9 cellular contexts compared by ENCODE assay signal in genomic region chr12:53427905-53428594, GRCh38. TPM values are rescaled to one million over a fixed set of nuclear protein-coding genes. Genes with fewer than 3 reads are reported as not detected.
DNase-seq lines count a peak whose midpoint lies in the region; ATAC-seq and TF ChIP-seq lines count a peak whose summit lies in the region.
"Had no signal": no experiment of that assay in that cellular context is flagged by ENCODE, and none has a peak within 500 bp of the region (broad histone marks: within the 10 kb centered on the region; RNA-seq: fewer than 3 reads in every experiment).

No MANE protein-coding gene starts in this region.

- H3K4me3 Mint-ChIP-seq in activated naive CD8-positive, alpha-beta T cell treated with anti-CD3 and anti-CD28 coated beads, Interleukin-2, amount 50 U/mL, for 24 hours: no peak overlapping the region
- no peak overlapping the region for H3K4me3 Mint-ChIP-seq in H9

- H3K18ac ChIP-seq in H9 (ENCODE audit: insufficient read length, low read depth, low read length): no peak overlapping the region

- no peak overlapping the region for H2AFZ ChIP-seq in H9 (ENCODE audit: low read length)

- H3K36me3 Mint-ChIP-seq in activated naive CD8-positive, alpha-beta T cell treated with anti-CD3 and anti-CD28 coated beads, Interleukin-2, amount 50 U/mL, for 24 hours (ENCODE audit: low read depth): no peaks in the 10 kb centered on the region
- H3K36me3 Mint-ChIP-seq in H9 (ENCODE audit: insufficient read depth in 1 of 3, low read depth in 3 of 3): no peaks in the 10 kb centered on the region

- H2BK15ac ChIP-seq in H9 (ENCODE audit: low read depth, low read length): no peak overlapping the region

- H3T11ph ChIP-seq in H9 (ENCODE audit: low read length): no peak overlapping the region

- no peak overlapping the region for H2AK5ac ChIP-seq in H9 (ENCODE audit: insufficient read length, low read length)

- no peak for TF ChIP-seq EP300 in transverse colon (IDR thresholded peaks at IDR 0.05; ENCODE audit: low read depth)
- no peak for TF ChIP-seq EP300 in sigmoid colon (IDR thresholded peaks at IDR 0.05)

- H3K4me3 ChIP-seq in AG10803 (ENCODE audit: low read length) (no peak overlapping the region), transverse colon (no peak overlapping the region), sigmoid colon (no peak overlapping the region)

- in situ Hi-C loops in transverse colon (cut with MboI; ENCODE audit: low pct_ligation_motif_present in 1 of 4, low pct_unique_long_range_greater_than_20kb in 1 of 4, low sequenced_read_pairs in 3 of 4): no loop called here

- H3K27me3 ChIP-seq in H9 (ENCODE audit: insufficient read depth, low read length) (no peaks in the 10 kb centered on the region), transverse colon (no peaks in the 10 kb centered on the region), sigmoid colon (no peaks in the 10 kb centered on the region)

- H2BK120ac ChIP-seq in H9 (ENCODE audit: low read depth, low read length, poor library complexity, severe bottlenecking): no peak overlapping the region

- no peak overlapping the region for H3K4ac ChIP-seq in H9 (ENCODE audit: low read depth, low read length)

- H3K4me1 ChIP-seq in H9 (ENCODE audit: insufficient read depth, low read length) (no peaks in the 10 kb centered on the region), transverse colon (no peaks in the 10 kb centered on the region), sigmoid colon (no peaks in the 10 kb centered on the region)

- no peak overlapping the region for H3K14ac ChIP-seq in H9 (ENCODE audit: insufficient read depth, low read length)

- H3K9ac ChIP-seq in H9 (ENCODE audit: extremely low read depth, insufficient read length, low read length): no peak overlapping the region

- TF ChIP-seq POLR2A in transverse colon (IDR thresholded peaks at IDR 0.05) (no peak), sigmoid colon (IDR thresholded peaks at IDR 0.05) (no peak)

- H4K91ac ChIP-seq in H9 (ENCODE audit: insufficient read length, low read depth, low read length): no peak overlapping the region

- peaks cover 14% of the 10 kb centered on the region for H3K4me1 Mint-ChIP-seq in activated naive CD8-positive, alpha-beta T cell treated with anti-CD3 and anti-CD28 coated beads, Interleukin-2, amount 50 U/mL, for 24 hours
- peaks cover 2 to 17% of the 10 kb centered on the region in 2 experiments; a peak in 2 of 4 replicates for H3K4me1 Mint-ChIP-seq in H9

- DNase-seq in AG10803 (ENCODE audit: low read depth) (peak; percentile 78), HS-5 (ENCODE audit: low read depth) (peak; percentile 94), myocyte (ENCODE audit: low read depth) (peak; percentile 29), H9 (no peak), transverse colon (no peak), sigmoid colon (no peak)
- DNase-seq in activated naive CD8-positive, alpha-beta T cell treated with anti-CD3 and anti-CD28 coated beads, Interleukin-2, amount 50 U/mL, for 24 hours: peak; percentile 36
- DNase-seq: NCI-H510A treated with DMSO at 0.1 percent for 48 hours had no signal

- H3K27ac ChIP-seq in H9 (ENCODE audit: insufficient read length, low read depth, low read length) (no peak overlapping the region), transverse colon (no peak overlapping the region), sigmoid colon (no peak overlapping the region)

- no peak overlapping the region for H3K56ac ChIP-seq in H9 (ENCODE audit: insufficient read length, low read depth, low read length)

- H3K79me1 ChIP-seq in H9 (ENCODE audit: insufficient read depth, low read depth, low read length, poor library complexity, severe bottlenecking): no peaks in the 10 kb centered on the region

- H3K4me2 ChIP-seq in H9 (ENCODE audit: insufficient read depth, insufficient read length, low read length): no peak overlapping the region

- no peaks in the 10 kb centered on the region for H3K9me3 Mint-ChIP-seq in activated naive CD8-positive, alpha-beta T cell treated with anti-CD3 and anti-CD28 coated beads, Interleukin-2, amount 50 U/mL, for 24 hours
- no peaks in the 10 kb centered on the region for H3K9me3 Mint-ChIP-seq in H9

- H4K20me1 ChIP-seq in H9 (ENCODE audit: control insufficient read depth, insufficient read depth, insufficient read length): no peaks in the 10 kb centered on the region

- H4K8ac ChIP-seq in H9 (replicated peaks; ENCODE audit: insufficient read length, low read depth, low read length): no peak overlapping the region

- no peak overlapping the region for H4K5ac ChIP-seq in H9 (ENCODE audit: insufficient read length, low read depth, low read length)

- H3K27ac Mint-ChIP-seq in activated naive CD8-positive, alpha-beta T cell treated with anti-CD3 and anti-CD28 coated beads, Interleukin-2, amount 50 U/mL, for 24 hours: peak overlapping the region; percentile 12
- H3K27ac Mint-ChIP-seq in H9: no peak overlapping the region

- TF ChIP-seq CTCF in AG10803 (conservative IDR thresholded peaks at IDR 0.05; ENCODE audit: low read length) (no peak), H9 (conservative IDR thresholded peaks at IDR 0.05) (no peak), transverse colon (IDR thresholded peaks at IDR 0.05) (no peak), sigmoid colon (IDR thresholded peaks at IDR 0.05) (no peak)

- H3K36me3 ChIP-seq in transverse colon (no peaks in the 10 kb centered on the region), sigmoid colon (no peaks in the 10 kb centered on the region)

- no peak overlapping the region for H2BK12ac ChIP-seq in H9 (ENCODE audit: insufficient read length, low read depth, low read length)

- no peak overlapping the region for H2BK20ac ChIP-seq in H9 (ENCODE audit: low read depth, low read length, poor library complexity, severe bottlenecking)

- H3K79me2 ChIP-seq in H9 (ENCODE audit: insufficient read depth, low read length): no peaks in the 10 kb centered on the region

- intact Hi-C loops in transverse colon (cut with DNase I; ENCODE audit: low total_unique reads): no loop called here
- intact Hi-C loops in sigmoid colon (cut with DNase I): no loop called here

- H3K9me3 ChIP-seq in H9 (ENCODE audit: control insufficient read depth, low read depth, low read length) (no peaks in the 10 kb centered on the region), transverse colon (no peaks in the 10 kb centered on the region), sigmoid colon (no peaks in the 10 kb centered on the region)

- peak; percentile 100 for ATAC-seq in activated naive CD8-positive, alpha-beta T cell treated with anti-CD3 and anti-CD28 coated beads, Interleukin-2, amount 50 U/mL, for 24 hours
- ATAC-seq in HG02623 (IDR thresholded peaks at IDR 0.05; ENCODE audit: unreplicated experiment): no peak

- WGBS in H9 (ENCODE audit: extremely low coverage, insufficient read length, low lambda C conversion rate): no CpG with 5 or more reads among the region's 7 CpGs
- 73 to 89% methylated on average over 4 to 7 of the region's 7 CpGs for WGBS in transverse colon (ENCODE audit: low coverage in 1 of 2), 2 donors
- 65 to 86% methylated on average over 7 of the region's 7 CpGs for WGBS in sigmoid colon, 2 donors

- no peak overlapping the region for H2BK5ac ChIP-seq in H9 (ENCODE audit: insufficient read length, low read length)

- H3K23me2 ChIP-seq in H9 (ENCODE audit: insufficient read length, low read depth, low read length, poor library complexity, severe bottlenecking): no peaks in the 10 kb centered on the region

- H3K23ac ChIP-seq in H9 (ENCODE audit: insufficient read length, low read depth, low read length): no peak overlapping the region

- no peaks in the 10 kb centered on the region for H3K27me3 Mint-ChIP-seq in activated naive CD8-positive, alpha-beta T cell treated with anti-CD3 and anti-CD28 coated beads, Interleukin-2, amount 50 U/mL, for 24 hours
- peaks cover 3% of the 10 kb centered on the region for H3K27me3 Mint-ChIP-seq in H9 (ENCODE audit: low read depth)

RNA-seq across cellular contexts. Expression of gene AMHR2, which starts 4.4 kb away (rescaled TPM):
- total RNA-seq in myocyte (not detected in 2 replicates), H9 (2021) (not detected in 2 replicates), transverse colon (under 1 TPM in 1 of 4 donors, not detected in 3; 0.27 TPM), sigmoid colon (not detected)
- not detected for polyA plus RNA-seq in myocyte (2012)
- under 1 TPM in 1 of 3 donors, not detected in 2; 0.60 TPM for polyA plus RNA-seq in sigmoid colon

RNA-seq across cellular contexts. Expression of gene PRR13, which starts 13.5 kb away (rescaled TPM):
- 45.8 and 48.3 TPM in 2 replicates for total RNA-seq in myocyte
- polyA plus RNA-seq in myocyte (2012): 136 TPM
- total RNA-seq in H9 (2021): 144 and 147 TPM in 2 replicates
- total RNA-seq in transverse colon: 100 to 1,000 TPM; 175 to 307 (median 261) TPM
- 10 to 100 TPM; 46.7 to 68.1 (median 55.1) TPM for total RNA-seq in sigmoid colon
- polyA plus RNA-seq in sigmoid colon: 100 to 1,000 TPM; 521 to 955 (median 870) TPM

RNA-seq across cellular contexts. Expression of gene PCBP2, which starts 23.9 kb away (rescaled TPM):
- total RNA-seq in myocyte (141 and 158 TPM in 2 replicates), H9 (2021) (1,184 and 1,207 TPM in 2 replicates), transverse colon (100 to 1,000 TPM; 340 to 492 (median 432) TPM), sigmoid colon (100 to 1,000 TPM; 397 to 661 (median 417) TPM)
- polyA plus RNA-seq in myocyte (2012): 670 TPM
- 100 to 1,000 TPM; 333 to 455 (median 401) TPM for polyA plus RNA-seq in sigmoid colon

RNA-seq across cellular contexts. Expression of gene SP1, which starts 48.1 kb away (rescaled TPM):
- total RNA-seq in myocyte (28.9 and 35.6 TPM in 2 replicates), H9 (2021) (76.4 and 76.8 TPM in 2 replicates), transverse colon (10 to 100 TPM; 32.6 to 80.1 (median 67.1) TPM), sigmoid colon (10 to 100 TPM; 53.2 to 69.8 (median 61.0) TPM)
- 19.0 TPM for polyA plus RNA-seq in myocyte (2012)
- polyA plus RNA-seq in sigmoid colon: 10 to 100 TPM; 11.4 to 32.8 (median 16.0) TPM

Comparison
In these comparisons a context has a peak if more than half of its experiments do, and no peak if none do; other contexts are left out.
1. DNase-seq: peak in AG10803 (single experiment), HS-5 (single experiment), activated naive CD8-positive, alpha-beta T cell treated with anti-CD3 and anti-CD28 coated beads, Interleukin-2, amount 50 U/mL, for 24 hours (single experiment) and myocyte (single experiment); none in H9 (single experiment), transverse colon (single experiment) and sigmoid colon (single experiment).